ENCODE assay signal across 2 cellular contexts in the genomic region with DNA sequence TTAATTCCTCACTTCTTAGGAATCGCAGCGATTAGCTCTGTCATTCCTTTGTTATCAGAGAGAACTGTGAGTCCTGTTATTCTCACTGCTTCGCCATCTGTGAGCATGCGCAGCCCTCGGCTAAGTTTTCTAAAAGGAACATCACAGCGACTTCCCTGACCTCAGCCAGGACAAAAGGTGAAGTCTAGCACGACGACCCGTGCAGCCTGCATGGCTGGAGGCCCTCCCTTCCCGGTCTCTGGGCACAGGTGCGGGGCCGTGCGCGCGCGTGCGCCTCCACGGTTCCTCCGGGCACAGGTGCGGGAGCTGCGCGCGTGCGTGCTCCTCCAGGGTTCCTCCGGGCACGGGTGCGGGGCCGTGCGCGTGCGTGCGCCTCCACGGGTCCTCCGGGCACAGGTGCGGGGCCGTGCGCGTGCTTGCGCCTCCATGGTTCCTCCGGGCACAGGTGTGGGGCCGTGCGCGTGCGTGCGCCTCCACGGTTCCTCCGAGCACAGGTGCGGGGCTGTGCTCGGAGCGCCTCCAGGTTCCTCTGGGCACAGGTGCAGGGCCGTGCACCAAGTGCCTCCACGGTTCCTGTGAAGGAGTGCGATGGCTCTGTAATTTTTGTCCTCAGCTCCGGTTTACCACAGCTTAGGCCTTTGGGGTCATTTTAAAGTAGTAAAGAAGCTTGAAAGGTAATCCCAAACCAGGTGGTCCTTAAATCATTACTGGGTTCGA.
TF ChIP-seq lines count a peak whose summit lies in the region.

No MANE protein-coding gene starts in this region.

TF ChIP-seq in SK-N-SH, 30 proteins besides CTCF, POLR2A, EP300 and RAD21:
- TF ChIP-seq GABPA (IDR thresholded peaks at IDR 0.05; ENCODE audit: low read depth) = no peak
- TF ChIP-seq NRF1 (IDR thresholded peaks at IDR 0.05; ENCODE audit: low read depth, low read length) = no peak
- no peak for TF ChIP-seq CHD2 (IDR thresholded peaks at IDR 0.05; ENCODE audit: low read length, partially characterized antibody)
- TF ChIP-seq, protein P1, sequence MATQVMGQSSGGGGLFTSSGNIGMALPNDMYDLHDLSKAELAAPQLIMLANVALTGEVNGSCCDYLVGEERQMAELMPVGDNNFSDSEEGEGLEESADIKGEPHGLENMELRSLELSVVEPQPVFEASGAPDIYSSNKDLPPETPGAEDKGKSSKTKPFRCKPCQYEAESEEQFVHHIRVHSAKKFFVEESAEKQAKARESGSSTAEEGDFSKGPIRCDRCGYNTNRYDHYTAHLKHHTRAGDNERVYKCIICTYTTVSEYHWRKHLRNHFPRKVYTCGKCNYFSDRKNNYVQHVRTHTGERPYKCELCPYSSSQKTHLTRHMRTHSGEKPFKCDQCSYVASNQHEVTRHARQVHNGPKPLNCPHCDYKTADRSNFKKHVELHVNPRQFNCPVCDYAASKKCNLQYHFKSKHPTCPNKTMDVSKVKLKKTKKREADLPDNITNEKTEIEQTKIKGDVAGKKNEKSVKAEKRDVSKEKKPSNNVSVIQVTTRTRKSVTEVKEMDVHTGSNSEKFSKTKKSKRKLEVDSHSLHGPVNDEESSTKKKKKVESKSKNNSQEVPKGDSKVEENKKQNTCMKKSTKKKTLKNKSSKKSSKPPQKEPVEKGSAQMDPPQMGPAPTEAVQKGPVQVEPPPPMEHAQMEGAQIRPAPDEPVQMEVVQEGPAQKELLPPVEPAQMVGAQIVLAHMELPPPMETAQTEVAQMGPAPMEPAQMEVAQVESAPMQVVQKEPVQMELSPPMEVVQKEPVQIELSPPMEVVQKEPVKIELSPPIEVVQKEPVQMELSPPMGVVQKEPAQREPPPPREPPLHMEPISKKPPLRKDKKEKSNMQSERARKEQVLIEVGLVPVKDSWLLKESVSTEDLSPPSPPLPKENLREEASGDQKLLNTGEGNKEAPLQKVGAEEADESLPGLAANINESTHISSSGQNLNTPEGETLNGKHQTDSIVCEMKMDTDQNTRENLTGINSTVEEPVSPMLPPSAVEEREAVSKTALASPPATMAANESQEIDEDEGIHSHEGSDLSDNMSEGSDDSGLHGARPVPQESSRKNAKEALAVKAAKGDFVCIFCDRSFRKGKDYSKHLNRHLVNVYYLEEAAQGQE (IDR thresholded peaks at IDR 0.05; ENCODE audit: low read depth, low read length) = no peak
- TF ChIP-seq JUND (IDR thresholded peaks at IDR 0.05) = no peak
- no peak for TF ChIP-seq RFX5 (IDR thresholded peaks at IDR 0.05; ENCODE audit: low read length)
- TF ChIP-seq, protein P2, sequence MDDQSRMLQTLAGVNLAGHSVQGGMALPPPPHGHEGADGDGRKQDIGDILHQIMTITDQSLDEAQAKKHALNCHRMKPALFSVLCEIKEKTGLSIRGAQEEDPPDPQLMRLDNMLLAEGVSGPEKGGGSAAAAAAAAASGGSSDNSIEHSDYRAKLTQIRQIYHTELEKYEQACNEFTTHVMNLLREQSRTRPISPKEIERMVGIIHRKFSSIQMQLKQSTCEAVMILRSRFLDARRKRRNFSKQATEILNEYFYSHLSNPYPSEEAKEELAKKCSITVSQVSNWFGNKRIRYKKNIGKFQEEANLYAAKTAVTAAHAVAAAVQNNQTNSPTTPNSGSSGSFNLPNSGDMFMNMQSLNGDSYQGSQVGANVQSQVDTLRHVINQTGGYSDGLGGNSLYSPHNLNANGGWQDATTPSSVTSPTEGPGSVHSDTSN (IDR thresholded peaks at IDR 0.05) = no peak
- no peak for TF ChIP-seq EZH2phosphoT487 (IDR thresholded peaks at IDR 0.05; ENCODE audit: borderline replicate concordance, low read depth)
- no peak for TF ChIP-seq MXI1 (IDR thresholded peaks at IDR 0.05; ENCODE audit: low read depth, low read length)
- TF ChIP-seq TEAD4 (IDR thresholded peaks at IDR 0.05; ENCODE audit: borderline replicate concordance, insufficient read depth) = no peak
- TF ChIP-seq FOXJ3 (CRISPR knock-in tag; IDR thresholded peaks at IDR 0.05) = no peak
- TF ChIP-seq FOXM1 (IDR thresholded peaks at IDR 0.05; ENCODE audit: low read depth) = no peak
- no peak for TF ChIP-seq TCF12 (IDR thresholded peaks at IDR 0.05)

TF ChIP-seq in SK-N-SH treated with all-trans-retinoic acid at 6 μM for 48 hours, 23 proteins besides CTCF, POLR2A, EP300 and RAD21:
- TF ChIP-seq ZFP30 (CRISPR knock-in tag; IDR thresholded peaks at IDR 0.05) (no peak), ESRRG (CRISPR knock-in tag; IDR thresholded peaks at IDR 0.05) (no peak), ZNF70 (CRISPR knock-in tag; IDR thresholded peaks at IDR 0.05) (no peak)
- TF ChIP-seq, protein P3, sequence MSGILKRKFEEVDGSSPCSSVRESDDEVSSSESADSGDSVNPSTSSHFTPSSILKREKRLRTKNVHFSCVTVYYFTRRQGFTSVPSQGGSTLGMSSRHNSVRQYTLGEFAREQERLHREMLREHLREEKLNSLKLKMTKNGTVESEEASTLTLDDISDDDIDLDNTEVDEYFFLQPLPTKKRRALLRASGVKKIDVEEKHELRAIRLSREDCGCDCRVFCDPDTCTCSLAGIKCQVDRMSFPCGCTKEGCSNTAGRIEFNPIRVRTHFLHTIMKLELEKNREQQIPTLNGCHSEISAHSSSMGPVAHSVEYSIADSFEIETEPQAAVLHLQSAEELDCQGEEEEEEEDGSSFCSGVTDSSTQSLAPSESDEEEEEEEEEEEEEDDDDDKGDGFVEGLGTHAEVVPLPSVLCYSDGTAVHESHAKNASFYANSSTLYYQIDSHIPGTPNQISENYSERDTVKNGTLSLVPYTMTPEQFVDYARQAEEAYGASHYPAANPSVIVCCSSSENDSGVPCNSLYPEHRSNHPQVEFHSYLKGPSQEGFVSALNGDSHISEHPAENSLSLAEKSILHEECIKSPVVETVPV (CRISPR knock-in tag; IDR thresholded peaks at IDR 0.05) = no peak
